In the genomic region with DNA sequence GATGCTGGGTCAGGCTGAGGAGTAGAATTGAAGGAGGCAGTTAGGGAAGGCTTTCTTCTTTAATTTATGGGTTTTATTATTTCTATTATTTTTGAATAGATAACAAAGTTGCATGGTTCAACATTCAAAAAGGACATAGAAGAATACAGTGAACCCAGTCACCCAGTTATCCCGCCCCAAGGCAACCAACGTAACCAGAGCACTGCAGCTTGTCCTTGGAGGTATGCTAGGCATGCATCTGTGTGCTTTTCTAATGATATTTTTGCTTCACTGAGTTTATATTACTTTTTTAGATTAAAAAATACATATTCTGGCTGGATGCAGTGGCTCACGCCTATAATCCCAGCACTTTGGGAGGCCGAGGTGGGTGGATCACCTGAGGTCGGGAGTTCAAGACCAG, we compare ENCODE assay signal across 23 cellular contexts. TPM values are rescaled to one million over a fixed set of nuclear protein-coding genes. Genes with fewer than 3 reads are reported as not detected.
"Had no signal": no experiment of that assay in that cellular context is flagged by ENCODE, and none has a peak within 500 bp of the region (broad histone marks: within the 10 kb centered on the region; RNA-seq: fewer than 3 reads in every experiment).

No MANE protein-coding gene starts in this region.

- H3K4me1 Mint-ChIP-seq: activated B cell treated with CpG ODN at 0.5 μM for 24 hours; activated CD4-positive, alpha-beta T cell treated with anti-CD3 and anti-CD28 coated beads, Interleukin-2, amount 10 ng/mL, durations not matched to agents 24 days and 14 days; central memory CD8-positive, alpha-beta T cell; T-cell had no signal

- H3K9ac ChIP-seq: SK-N-SH had no signal

- H3K36me3 ChIP-seq: prostate gland had no signal

- ATAC-seq: activated CD8-positive, alpha-beta T cell treated with anti-CD3 and anti-CD28 coated beads, Interleukin-2, amount 10 ng/mL, durations not matched to agents 7 days and 5 days; effector memory CD8-positive, alpha-beta T cell; left lung; stimulated activated naive CD8-positive, alpha-beta T cell treated with anti-CD3 and anti-CD28 coated beads, Interleukin-15, Interleukin-2, amounts not matched to agents 100 U/mL and 50 U/mL, for 24 hours; T-cell; upper lobe of right lung had no signal

- DNase-seq: activated B cell treated with CpG ODN at 0.5 μM for 24 hours; activated CD4-positive, alpha-beta T cell treated with anti-CD3 and anti-CD28 coated beads, Interleukin-2, amount 10 ng/mL, durations not matched to agents 24 days and 14 days; activated CD8-positive, alpha-beta T cell treated with anti-CD3 and anti-CD28 coated beads, Interleukin-2, amount 10 ng/mL, durations not matched to agents 7 days and 5 days; activated naive CD4-positive, alpha-beta T cell treated with Interleukin-2 at 50 U/mL for 16 hours; activated naive CD8-positive, alpha-beta T cell treated with anti-CD3 and anti-CD28 coated beads, Interleukin-2, amount 10 ng/mL, durations not matched to agents 7 days and 5 days; activated T-cell treated with anti-CD3 and anti-CD28 coated beads, Interleukin-2, amount 50 U/mL, for 24 hours; brain microvascular endothelial cell; effector memory CD8-positive, alpha-beta T cell; foreskin fibroblast; left lung; mammary epithelial cell; nephron progenitor cell; SK-N-SH; stimulated activated naive CD8-positive, alpha-beta T cell treated with anti-CD3 and anti-CD28 coated beads, Interleukin-15, Interleukin-2, amounts not matched to agents 100 U/mL and 50 U/mL, for 24 hours; T-cell; upper lobe of right lung had no signal

- H3K4me2 ChIP-seq: SK-N-SH had no signal

- H3K9me3 ChIP-seq: left lung, prostate gland, right atrium auricular region, SK-N-SH, upper lobe of right lung had no signal

- H3K27me3 ChIP-seq: brain microvascular endothelial cell, left lung, right atrium auricular region, upper lobe of right lung had no signal

- H3K27ac Mint-ChIP-seq: activated B cell treated with CpG ODN at 0.5 μM for 24 hours; activated CD4-positive, alpha-beta T cell treated with anti-CD3 and anti-CD28 coated beads, Interleukin-2, amount 10 ng/mL, durations not matched to agents 24 days and 14 days; activated CD8-positive, alpha-beta T cell treated with anti-CD3 and anti-CD28 coated beads, Interleukin-2, amount 10 ng/mL, durations not matched to agents 7 days and 5 days; activated naive CD8-positive, alpha-beta T cell treated with anti-CD3 and anti-CD28 coated beads, Interleukin-2, amount 10 ng/mL, durations not matched to agents 7 days and 5 days; activated T-cell treated with anti-CD3 and anti-CD28 coated beads, Interleukin-2, amount 50 U/mL, for 24 hours; activated T-helper 2 cell treated with anti-CD3 and anti-CD28 coated beads, Interferon-gamma antibody, Interleukin-2, Interleukin-4, amounts not matched to agents 10 μg/mL and 5 μg/mL and 100 μg/mL, durations not matched to agents 14 hours and 24 hours and 36 hours; effector memory CD8-positive, alpha-beta T cell; T-cell had no signal

- H3K27me3 Mint-ChIP-seq: activated B cell treated with CpG ODN at 0.5 μM for 24 hours; activated naive CD8-positive, alpha-beta T cell treated with anti-CD3 and anti-CD28 coated beads, Interleukin-2, amount 10 ng/mL, durations not matched to agents 7 days and 5 days; activated T-cell treated with anti-CD3 and anti-CD28 coated beads, Interleukin-2, amount 50 U/mL, for 24 hours; central memory CD8-positive, alpha-beta T cell; dendritic cell treated with granulocyte-macrophage colony-stimulating factor and Interleukin-4, amounts not matched to agents 40 ng/mL and 50 ng/mL, for 4 days; effector memory CD8-positive, alpha-beta T cell; T-cell had no signal

- H3K27ac ChIP-seq: brain microvascular endothelial cell, left lung, upper lobe of right lung had no signal

- H3K4me3 Mint-ChIP-seq: activated B cell treated with CpG ODN at 0.5 μM for 24 hours; activated CD4-positive, alpha-beta T cell treated with anti-CD3 and anti-CD28 coated beads, Interleukin-2, amount 10 ng/mL, durations not matched to agents 24 days and 14 days; activated CD8-positive, alpha-beta T cell treated with anti-CD3 and anti-CD28 coated beads, Interleukin-2, amount 10 ng/mL, durations not matched to agents 7 days and 5 days; activated naive CD8-positive, alpha-beta T cell treated with anti-CD3 and anti-CD28 coated beads, Interleukin-2, amount 10 ng/mL, durations not matched to agents 7 days and 5 days; activated T-cell treated with anti-CD3 and anti-CD28 coated beads, Interleukin-2, amount 50 U/mL, for 24 hours; central memory CD8-positive, alpha-beta T cell; dendritic cell treated with granulocyte-macrophage colony-stimulating factor and Interleukin-4, amounts not matched to agents 40 ng/mL and 50 ng/mL, for 4 days; effector memory CD8-positive, alpha-beta T cell; nephron progenitor cell; T-cell had no signal

- H3K9me3 Mint-ChIP-seq: activated B cell treated with CpG ODN at 0.5 μM for 24 hours; activated CD4-positive, alpha-beta T cell treated with anti-CD3 and anti-CD28 coated beads, Interleukin-2, amount 10 ng/mL, durations not matched to agents 24 days and 14 days; activated naive CD8-positive, alpha-beta T cell treated with anti-CD3 and anti-CD28 coated beads, Interleukin-2, amount 10 ng/mL, durations not matched to agents 7 days and 5 days; activated T-cell treated with anti-CD3 and anti-CD28 coated beads, Interleukin-2, amount 50 U/mL, for 24 hours; activated T-helper 2 cell treated with anti-CD3 and anti-CD28 coated beads, Interferon-gamma antibody, Interleukin-2, Interleukin-4, amounts not matched to agents 10 μg/mL and 5 μg/mL and 100 μg/mL, durations not matched to agents 14 hours and 24 hours and 36 hours; central memory CD8-positive, alpha-beta T cell; dendritic cell treated with granulocyte-macrophage colony-stimulating factor and Interleukin-4, amounts not matched to agents 40 ng/mL and 50 ng/mL, for 4 days; effector memory CD8-positive, alpha-beta T cell; nephron progenitor cell; T-cell had no signal

- H3K4me3 ChIP-seq: left lung, prostate gland, right atrium auricular region, skin epidermis, upper lobe of right lung had no signal

RNA-seq across cellular contexts. Expression of gene TLDC2, which starts 55.0 kb away (rescaled TPM):
- total RNA-seq: activated B cell treated with CpG ODN at 0.5 μM for 24 hours; activated CD4-positive, alpha-beta T cell treated with anti-CD3 and anti-CD28 coated beads, Interleukin-2, amount 10 ng/mL, durations not matched to agents 24 days and 14 days; activated CD8-positive, alpha-beta T cell treated with anti-CD3 and anti-CD28 coated beads, Interleukin-2, amount 10 ng/mL, durations not matched to agents 7 days and 5 days; activated naive CD8-positive, alpha-beta T cell treated with anti-CD3 and anti-CD28 coated beads, Interleukin-2, amount 10 ng/mL, durations not matched to agents 7 days and 5 days; activated T-helper 2 cell treated with anti-CD3 and anti-CD28 coated beads, Interferon-gamma antibody, Interleukin-2, Interleukin-4, amounts not matched to agents 10 μg/mL and 5 μg/mL and 100 μg/mL, durations not matched to agents 14 hours and 24 hours and 36 hours; mammary epithelial cell; myocyte had no signal
- polyA plus RNA-seq: mammary epithelial cell had no signal
